13 cellular contexts compared by ENCODE assay signal in genomic region chr2:188894028-188894427, GRCh38.
DNase-seq lines count a peak whose midpoint lies in the region; ATAC-seq, FAIRE-seq and TF ChIP-seq lines count a peak whose summit lies in the region.
"Had no signal": no experiment of that assay in that cellular context is flagged by ENCODE, and none has a peak within 500 bp of the region (broad histone marks: within the 10 kb centered on the region; RNA-seq: fewer than 3 reads in every experiment).

No MANE protein-coding gene starts in this region.

- no peaks in the 10 kb centered on the region for H3K79me1 ChIP-seq in mesenchymal stem cell (replicated peaks; ENCODE audit: low read length, poor library complexity, severe bottlenecking)

- H3K4ac ChIP-seq in mesenchymal stem cell (ENCODE audit: low read depth in 1 of 2, low read length in 2 of 2), result no peak overlapping the region

- H3K79me2 ChIP-seq in smooth muscle cell (ENCODE audit: low read depth), result peaks cover 30% of the 10 kb centered on the region

- no peak overlapping the region for H2BK12ac ChIP-seq in mesenchymal stem cell (ENCODE audit: low read length in 2 of 2)

- FAIRE-seq in TTC549 (lab: Jason Lieb, UNC) (peak; percentile 25), H54 (lab: Jason Lieb, UNC) (no peak)
- FAIRE-seq: A549, HepG2, HTR-8/SVneo had no signal

- no peak overlapping the region for H3K4me2 ChIP-seq in mesenchymal stem cell (ENCODE audit: low read length, poor library complexity, severe bottlenecking)
- H3K4me2 ChIP-seq in smooth muscle cell, result peak overlapping the region; percentile 83
- H3K4me2 ChIP-seq: A549, BLaER1 had no signal

- no peaks in the 10 kb centered on the region for H4K20me1 ChIP-seq in smooth muscle cell (ENCODE audit: low read depth)
- H4K20me1 ChIP-seq: BLaER1 had no signal

- no peak for TF ChIP-seq CTCF in smooth muscle cell (IDR thresholded peaks at IDR 0.05; ENCODE audit: borderline replicate concordance, insufficient read depth, poor library complexity, severe bottlenecking)

- H2BK5ac ChIP-seq in mesenchymal stem cell (ENCODE audit: low read depth, low read length, poor library complexity, severe bottlenecking), result no peak overlapping the region

- no peak overlapping the region for H2AK5ac ChIP-seq in mesenchymal stem cell (ENCODE audit: low read length, severe bottlenecking)

- H3K27ac Mint-ChIP-seq in activated T-helper 1 cell treated with anti-CD3 and anti-CD28 coated beads, Interleukin-12 subunit alpha, Interleukin-12 subunit beta, Interleukin-2, Interleukin-4 antibody, amounts not matched to agents 30 ng/mL and 10 ng/mL and 1 ng/mL, durations not matched to agents 14 hours and 24 hours and 36 hours, result no peak overlapping the region

- no peak overlapping the region for H3K14ac ChIP-seq in mesenchymal stem cell (ENCODE audit: low read length in 2 of 2)

- ATAC-seq in GM21390 (IDR thresholded peaks at IDR 0.05; ENCODE audit: unreplicated experiment) (no peak), HG03342 (IDR thresholded peaks at IDR 0.05; ENCODE audit: unreplicated experiment) (no peak)
- ATAC-seq: A549, HepG2 had no signal

- no peak overlapping the region for H2BK120ac ChIP-seq in mesenchymal stem cell (ENCODE audit: low read depth, low read length)

- no peak overlapping the region for H3K18ac ChIP-seq in mesenchymal stem cell (ENCODE audit: low read depth in 1 of 2, low read length in 2 of 2)

- no peaks in the 10 kb centered on the region for H3K27me3 ChIP-seq in mesenchymal stem cell (ENCODE audit: control insufficient read depth in 1 of 2, insufficient read depth in 1 of 2, low read length in 2 of 2)
- H3K27me3 ChIP-seq in smooth muscle cell (ENCODE audit: low read depth), result no peaks in the 10 kb centered on the region
- H3K27me3 ChIP-seq: BLaER1 had no signal

- peaks cover 3% of the 10 kb centered on the region for H3F3A ChIP-seq in smooth muscle cell (ENCODE audit: low read depth)

- H3K4me1 ChIP-seq in mesenchymal stem cell (ENCODE audit: control insufficient read depth, insufficient read depth, low read depth, low read length) (no peaks in the 10 kb centered on the region), smooth muscle cell (ENCODE audit: low read depth) (peaks cover 20% of the 10 kb centered on the region)
- H3K4me1 ChIP-seq: A549, BLaER1 had no signal

- H3K36me3 ChIP-seq in mesenchymal stem cell (ENCODE audit: control insufficient read depth in 1 of 2, insufficient read depth in 2 of 2, low read depth in 1 of 2, low read length in 2 of 2), result no peaks in the 10 kb centered on the region
- no peaks in the 10 kb centered on the region for H3K36me3 ChIP-seq in smooth muscle cell (ENCODE audit: low read depth)
- H3K36me3 ChIP-seq: BLaER1 had no signal

- H3K36me3 Mint-ChIP-seq in activated T-helper 1 cell treated with anti-CD3 and anti-CD28 coated beads, Interleukin-12 subunit alpha, Interleukin-12 subunit beta, Interleukin-2, Interleukin-4 antibody, amounts not matched to agents 30 ng/mL and 10 ng/mL and 1 ng/mL, durations not matched to agents 14 hours and 24 hours and 36 hours (ENCODE audit: low read depth), result no peaks in the 10 kb centered on the region

- H3K27ac ChIP-seq in mesenchymal stem cell (ENCODE audit: low read length, poor library complexity, severe bottlenecking) (no peak overlapping the region), smooth muscle cell (ENCODE audit: low read depth) (peak overlapping the region; percentile 93)
- H3K27ac ChIP-seq: A549, BLaER1 had no signal

- H3K9ac ChIP-seq in mesenchymal stem cell (ENCODE audit: low read length) (peak overlapping the region; percentile 56), smooth muscle cell (ENCODE audit: low read depth) (peak overlapping the region; percentile 47)
- H3K9ac ChIP-seq: BLaER1 had no signal

- H3K4me3 ChIP-seq in mesenchymal stem cell (ENCODE audit: insufficient read depth in 1 of 2, low read depth in 1 of 2, low read length in 2 of 2) (no peak overlapping the region), smooth muscle cell (peak overlapping the region; percentile 0)
- H3K4me3 ChIP-seq: A549, BLaER1 had no signal

- no CpG with 5 or more reads among the region's 1 CpG for WGBS in mesenchymal stem cell
- 66% methylated on average over 1 of the region's 1 CpG for WGBS in smooth muscle cell (ENCODE audit: low lambda C conversion rate)

- peaks cover 9% of the 10 kb centered on the region for H3K9me3 ChIP-seq in mesenchymal stem cell (ENCODE audit: control insufficient read depth, low read length)
- peaks cover under 1% of the 10 kb centered on the region for H3K9me3 ChIP-seq in smooth muscle cell (replicated peaks; ENCODE audit: low read depth)

- H2BK15ac ChIP-seq in mesenchymal stem cell (ENCODE audit: low read depth, poor library complexity, severe bottlenecking), result no peak overlapping the region

- H4K91ac ChIP-seq in mesenchymal stem cell (ENCODE audit: low read length), result no peak overlapping the region

- DNase-seq in mesenchymal stem cell, result no peak
- no peak for DNase-seq in smooth muscle cell (lab: John Stamatoyannopoulos, UW; ENCODE audit: unreplicated experiment)
- no peak for DNase-seq in activated T-helper 1 cell treated with anti-CD3 and anti-CD28 coated beads, Interleukin-12 subunit alpha, Interleukin-12 subunit beta, Interleukin-2, Interleukin-4 antibody, amounts not matched to agents 30 ng/mL and 10 ng/mL and 1 ng/mL, durations not matched to agents 14 hours and 24 hours and 36 hours (ENCODE audit: low spot score)
- no peak for DNase-seq in H54 (ENCODE audit: insufficient read length, low spot score)
- DNase-seq: AML-193, H7 had no signal

- no peaks in the 10 kb centered on the region for H3K4me1 Mint-ChIP-seq in activated T-helper 1 cell treated with anti-CD3 and anti-CD28 coated beads, Interleukin-12 subunit alpha, Interleukin-12 subunit beta, Interleukin-2, Interleukin-4 antibody, amounts not matched to agents 30 ng/mL and 10 ng/mL and 1 ng/mL, durations not matched to agents 14 hours and 24 hours and 36 hours (ENCODE audit: low read depth)

- intact Hi-C loops in activated T-helper 1 cell treated with anti-CD3 and anti-CD28 coated beads, Interleukin-12 subunit alpha, Interleukin-12 subunit beta, Interleukin-2, Interleukin-4 antibody, amounts not matched to agents 30 ng/mL and 10 ng/mL and 1 ng/mL, durations not matched to agents 14 hours and 24 hours and 36 hours (cut with micrococcal nuclease), result no loop called here

- no peak overlapping the region for H3K23ac ChIP-seq in mesenchymal stem cell (ENCODE audit: low read length in 2 of 2)

- no peak overlapping the region for H4K8ac ChIP-seq in mesenchymal stem cell (ENCODE audit: low read length)

- H3K27me3 Mint-ChIP-seq in activated T-helper 1 cell treated with anti-CD3 and anti-CD28 coated beads, Interleukin-12 subunit alpha, Interleukin-12 subunit beta, Interleukin-2, Interleukin-4 antibody, amounts not matched to agents 30 ng/mL and 10 ng/mL and 1 ng/mL, durations not matched to agents 14 hours and 24 hours and 36 hours (ENCODE audit: insufficient read depth), result no peaks in the 10 kb centered on the region

- H2AFZ ChIP-seq in mesenchymal stem cell (ENCODE audit: low read depth, low read length) (no peak overlapping the region), smooth muscle cell (ENCODE audit: low read depth) (peak overlapping the region; percentile 68)

- no peak overlapping the region for H3K4me3 Mint-ChIP-seq in activated T-helper 1 cell treated with anti-CD3 and anti-CD28 coated beads, Interleukin-12 subunit alpha, Interleukin-12 subunit beta, Interleukin-2, Interleukin-4 antibody, amounts not matched to agents 30 ng/mL and 10 ng/mL and 1 ng/mL, durations not matched to agents 14 hours and 24 hours and 36 hours

- H3K9me3 Mint-ChIP-seq in activated T-helper 1 cell treated with anti-CD3 and anti-CD28 coated beads, Interleukin-12 subunit alpha, Interleukin-12 subunit beta, Interleukin-2, Interleukin-4 antibody, amounts not matched to agents 30 ng/mL and 10 ng/mL and 1 ng/mL, durations not matched to agents 14 hours and 24 hours and 36 hours, result peaks cover 3% of the 10 kb centered on the region

- TF ChIP-seq POLR2A in H54 (IDR thresholded peaks at IDR 0.05; ENCODE audit: low read depth, low read length), result no peak
